Comparison of ENCODE assay signal across 1 cellular context in the genomic region with DNA sequence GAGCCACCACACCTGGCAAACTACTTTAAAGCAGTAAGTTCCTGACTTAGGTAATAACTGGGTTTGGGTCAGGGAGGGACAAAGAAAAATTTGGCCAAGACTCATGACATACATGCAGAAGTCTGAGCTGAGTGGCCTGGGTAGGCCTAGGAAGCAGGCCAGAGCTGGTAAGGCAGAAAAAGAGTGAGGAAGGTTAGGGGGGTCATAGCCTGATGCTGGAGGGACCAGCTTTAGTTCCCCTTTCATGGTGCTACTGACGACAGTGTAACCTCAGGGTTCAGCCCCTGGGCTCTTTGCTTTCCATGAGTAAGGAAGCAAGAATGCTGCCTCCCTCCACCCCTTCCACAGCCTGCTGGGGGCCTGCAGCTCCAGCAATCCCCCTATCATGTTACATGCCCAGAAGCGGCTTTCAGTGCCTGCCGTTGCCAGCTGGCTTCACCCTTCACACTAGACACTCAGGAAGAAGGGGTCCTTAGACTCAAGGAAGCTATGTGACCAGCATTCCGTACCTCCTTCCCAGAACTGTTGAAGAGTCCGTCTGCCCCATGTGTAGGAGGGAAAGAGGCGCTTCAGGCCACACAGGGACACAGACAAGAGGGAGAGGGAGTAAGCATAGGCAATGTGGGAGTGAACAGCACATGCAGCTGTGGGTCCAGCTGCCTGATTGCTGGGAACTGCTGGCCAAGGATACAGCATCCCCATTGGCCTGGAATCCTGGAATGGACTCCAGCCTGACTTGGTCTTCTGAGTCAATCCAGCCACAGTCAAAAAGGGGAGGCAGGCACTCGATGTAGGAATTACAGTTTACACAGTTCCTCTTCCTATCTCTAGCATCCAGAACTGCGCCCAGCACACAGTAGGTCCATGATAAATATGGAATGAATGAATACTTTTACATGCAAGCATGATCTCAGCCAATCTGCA.
TF ChIP-seq lines count a peak whose summit lies in the region.

No MANE protein-coding gene starts in this region.

TF ChIP-seq in A549, 52 proteins besides CTCF, POLR2A, EP300 and RAD21 (continued from another document):
- TF ChIP-seq TP53 (CRISPR knock-in tag; IDR thresholded peaks at IDR 0.05) (0 out of 2 replicates have a peak, but pooled peaks have one; percentile 33), PHF8 (IDR thresholded peaks at IDR 0.05; ENCODE audit: borderline replicate concordance, low read depth) (no peak), CBX2 (IDR thresholded peaks at IDR 0.05; ENCODE audit: borderline replicate concordance, low read depth) (no peak), RARB (CRISPR knock-in tag; IDR thresholded peaks at IDR 0.05) (no peak), MAFK (IDR thresholded peaks at IDR 0.05; ENCODE audit: partially characterized antibody) (peak; percentile 9), HEYL (CRISPR knock-in tag; IDR thresholded peaks at IDR 0.05) (no peak), JUN (IDR thresholded peaks at IDR 0.05) (peak; percentile 85 to 91; a peak in 4 of 5 replicates), ZSCAN20 (CRISPR knock-in tag; IDR thresholded peaks at IDR 0.05) (no peak), FOXS1 (CRISPR knock-in tag; IDR thresholded peaks at IDR 0.05) (no peak; the same call in 1 of the 2 replicates), NFE2L2 (conservative IDR thresholded peaks at IDR 0.05; ENCODE audit: low read length) (no peak), NPAS2 (CRISPR knock-in tag; IDR thresholded peaks at IDR 0.05; ENCODE audit: borderline replicate concordance) (no peak), TFCP2L1 (CRISPR knock-in tag; IDR thresholded peaks at IDR 0.05) (0 out of 2 replicates have a peak, but pooled peaks have one; percentile 32), ZFP36 (IDR thresholded peaks at IDR 0.05; ENCODE audit: borderline replicate concordance, partially characterized antibody) (peak; percentile 1), HOXB5 (CRISPR knock-in tag; IDR thresholded peaks at IDR 0.05) (peak; percentile 27; the same call in 1 of the 2 replicates), GATA3 (IDR thresholded peaks at IDR 0.05; ENCODE audit: borderline replicate concordance) (peak; percentile 89), HOXB13 (CRISPR knock-in tag; IDR thresholded peaks at IDR 0.05; ENCODE audit: low read depth) (peak; percentile 52; the same call in 1 of the 2 replicates), KDM1A (IDR thresholded peaks at IDR 0.05; ENCODE audit: low read depth) (no peak), RCOR1 (IDR thresholded peaks at IDR 0.05; ENCODE audit: low read depth, low read length) (no peak), EHF (CRISPR knock-in tag; IDR thresholded peaks at IDR 0.05) (no peak), RNF2 (IDR thresholded peaks at IDR 0.05; ENCODE audit: borderline replicate concordance, low read depth) (no peak), ZC3H11A (IDR thresholded peaks at IDR 0.05) (no peak), ESRRA (IDR thresholded peaks at IDR 0.05; ENCODE audit: borderline replicate concordance, low read length) (0 out of 2 replicates have a peak, but pooled peaks have one; percentile 9), RFX5 (IDR thresholded peaks at IDR 0.05) (no peak), FOSB (CRISPR knock-in tag; IDR thresholded peaks at IDR 0.05) (0 out of 2 replicates have a peak, but pooled peaks have one; percentile 64), BHLHE40 (IDR thresholded peaks at IDR 0.05; ENCODE audit: low read depth, low read length) (no peak), CEBPB (IDR thresholded peaks at IDR 0.05) (peak in 1 of 2 experiments; percentile 61; a peak in 1 of 4 replicates), CBX8 (IDR thresholded peaks at IDR 0.05) (no peak), SREBF2 (IDR thresholded peaks at IDR 0.05) (no peak), POLR2AphosphoS2 (conservative IDR thresholded peaks at IDR 0.05; ENCODE audit: low read length) (no peak)
- TF ChIP-seq, protein P1, sequence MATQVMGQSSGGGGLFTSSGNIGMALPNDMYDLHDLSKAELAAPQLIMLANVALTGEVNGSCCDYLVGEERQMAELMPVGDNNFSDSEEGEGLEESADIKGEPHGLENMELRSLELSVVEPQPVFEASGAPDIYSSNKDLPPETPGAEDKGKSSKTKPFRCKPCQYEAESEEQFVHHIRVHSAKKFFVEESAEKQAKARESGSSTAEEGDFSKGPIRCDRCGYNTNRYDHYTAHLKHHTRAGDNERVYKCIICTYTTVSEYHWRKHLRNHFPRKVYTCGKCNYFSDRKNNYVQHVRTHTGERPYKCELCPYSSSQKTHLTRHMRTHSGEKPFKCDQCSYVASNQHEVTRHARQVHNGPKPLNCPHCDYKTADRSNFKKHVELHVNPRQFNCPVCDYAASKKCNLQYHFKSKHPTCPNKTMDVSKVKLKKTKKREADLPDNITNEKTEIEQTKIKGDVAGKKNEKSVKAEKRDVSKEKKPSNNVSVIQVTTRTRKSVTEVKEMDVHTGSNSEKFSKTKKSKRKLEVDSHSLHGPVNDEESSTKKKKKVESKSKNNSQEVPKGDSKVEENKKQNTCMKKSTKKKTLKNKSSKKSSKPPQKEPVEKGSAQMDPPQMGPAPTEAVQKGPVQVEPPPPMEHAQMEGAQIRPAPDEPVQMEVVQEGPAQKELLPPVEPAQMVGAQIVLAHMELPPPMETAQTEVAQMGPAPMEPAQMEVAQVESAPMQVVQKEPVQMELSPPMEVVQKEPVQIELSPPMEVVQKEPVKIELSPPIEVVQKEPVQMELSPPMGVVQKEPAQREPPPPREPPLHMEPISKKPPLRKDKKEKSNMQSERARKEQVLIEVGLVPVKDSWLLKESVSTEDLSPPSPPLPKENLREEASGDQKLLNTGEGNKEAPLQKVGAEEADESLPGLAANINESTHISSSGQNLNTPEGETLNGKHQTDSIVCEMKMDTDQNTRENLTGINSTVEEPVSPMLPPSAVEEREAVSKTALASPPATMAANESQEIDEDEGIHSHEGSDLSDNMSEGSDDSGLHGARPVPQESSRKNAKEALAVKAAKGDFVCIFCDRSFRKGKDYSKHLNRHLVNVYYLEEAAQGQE (IDR thresholded peaks at IDR 0.05) = no peak
- TF ChIP-seq, protein P2, sequence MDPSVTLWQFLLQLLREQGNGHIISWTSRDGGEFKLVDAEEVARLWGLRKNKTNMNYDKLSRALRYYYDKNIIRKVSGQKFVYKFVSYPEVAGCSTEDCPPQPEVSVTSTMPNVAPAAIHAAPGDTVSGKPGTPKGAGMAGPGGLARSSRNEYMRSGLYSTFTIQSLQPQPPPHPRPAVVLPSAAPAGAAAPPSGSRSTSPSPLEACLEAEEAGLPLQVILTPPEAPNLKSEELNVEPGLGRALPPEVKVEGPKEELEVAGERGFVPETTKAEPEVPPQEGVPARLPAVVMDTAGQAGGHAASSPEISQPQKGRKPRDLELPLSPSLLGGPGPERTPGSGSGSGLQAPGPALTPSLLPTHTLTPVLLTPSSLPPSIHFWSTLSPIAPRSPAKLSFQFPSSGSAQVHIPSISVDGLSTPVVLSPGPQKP (IDR thresholded peaks at IDR 0.05; ENCODE audit: low read depth, low read length) = no peak
- TF ChIP-seq, protein P3, sequence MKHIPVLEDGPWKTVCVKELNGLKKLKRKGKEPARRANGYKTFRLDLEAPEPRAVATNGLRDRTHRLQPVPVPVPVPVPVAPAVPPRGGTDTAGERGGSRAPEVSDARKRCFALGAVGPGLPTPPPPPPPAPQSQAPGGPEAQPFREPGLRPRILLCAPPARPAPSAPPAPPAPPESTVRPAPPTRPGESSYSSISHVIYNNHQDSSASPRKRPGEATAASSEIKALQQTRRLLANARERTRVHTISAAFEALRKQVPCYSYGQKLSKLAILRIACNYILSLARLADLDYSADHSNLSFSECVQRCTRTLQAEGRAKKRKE (CRISPR knock-in tag; IDR thresholded peaks at IDR 0.05; ENCODE audit: low read depth) = peak; percentile 41; the same call in 1 of the 2 replicates
- TF ChIP-seq, protein P4, sequence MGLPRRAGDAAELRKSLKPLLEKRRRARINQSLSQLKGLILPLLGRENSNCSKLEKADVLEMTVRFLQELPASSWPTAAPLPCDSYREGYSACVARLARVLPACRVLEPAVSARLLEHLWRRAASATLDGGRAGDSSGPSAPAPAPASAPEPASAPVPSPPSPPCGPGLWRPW (IDR thresholded peaks at IDR 0.05) = no peak
- TF ChIP-seq, protein P5, sequence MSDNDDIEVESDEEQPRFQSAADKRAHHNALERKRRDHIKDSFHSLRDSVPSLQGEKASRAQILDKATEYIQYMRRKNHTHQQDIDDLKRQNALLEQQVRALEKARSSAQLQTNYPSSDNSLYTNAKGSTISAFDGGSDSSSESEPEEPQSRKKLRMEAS (IDR thresholded peaks at IDR 0.05) = peak; percentile 89
- TF ChIP-seq, protein P6, sequence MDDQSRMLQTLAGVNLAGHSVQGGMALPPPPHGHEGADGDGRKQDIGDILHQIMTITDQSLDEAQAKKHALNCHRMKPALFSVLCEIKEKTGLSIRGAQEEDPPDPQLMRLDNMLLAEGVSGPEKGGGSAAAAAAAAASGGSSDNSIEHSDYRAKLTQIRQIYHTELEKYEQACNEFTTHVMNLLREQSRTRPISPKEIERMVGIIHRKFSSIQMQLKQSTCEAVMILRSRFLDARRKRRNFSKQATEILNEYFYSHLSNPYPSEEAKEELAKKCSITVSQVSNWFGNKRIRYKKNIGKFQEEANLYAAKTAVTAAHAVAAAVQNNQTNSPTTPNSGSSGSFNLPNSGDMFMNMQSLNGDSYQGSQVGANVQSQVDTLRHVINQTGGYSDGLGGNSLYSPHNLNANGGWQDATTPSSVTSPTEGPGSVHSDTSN (IDR thresholded peaks at IDR 0.05) = peak; percentile 74; the same call in 1 of the 2 replicates
- TF ChIP-seq, protein P7, sequence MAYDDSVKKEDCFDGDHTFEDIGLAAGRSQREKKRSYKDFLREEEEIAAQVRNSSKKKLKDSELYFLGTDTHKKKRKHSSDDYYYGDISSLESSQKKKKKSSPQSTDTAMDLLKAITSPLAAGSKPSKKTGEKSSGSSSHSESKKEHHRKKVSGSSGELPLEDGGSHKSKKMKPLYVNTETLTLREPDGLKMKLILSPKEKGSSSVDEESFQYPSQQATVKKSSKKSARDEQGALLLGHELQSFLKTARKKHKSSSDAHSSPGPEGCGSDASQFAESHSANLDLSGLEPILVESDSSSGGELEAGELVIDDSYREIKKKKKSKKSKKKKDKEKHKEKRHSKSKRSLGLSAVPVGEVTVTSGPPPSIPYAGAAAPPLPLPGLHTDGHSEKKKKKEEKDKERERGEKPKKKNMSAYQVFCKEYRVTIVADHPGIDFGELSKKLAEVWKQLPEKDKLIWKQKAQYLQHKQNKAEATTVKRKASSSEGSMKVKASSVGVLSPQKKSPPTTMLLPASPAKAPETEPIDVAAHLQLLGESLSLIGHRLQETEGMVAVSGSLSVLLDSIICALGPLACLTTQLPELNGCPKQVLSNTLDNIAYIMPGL (CRISPR knock-in tag; IDR thresholded peaks at IDR 0.05; ENCODE audit: borderline replicate concordance) = no peak
- TF ChIP-seq, protein P8, sequence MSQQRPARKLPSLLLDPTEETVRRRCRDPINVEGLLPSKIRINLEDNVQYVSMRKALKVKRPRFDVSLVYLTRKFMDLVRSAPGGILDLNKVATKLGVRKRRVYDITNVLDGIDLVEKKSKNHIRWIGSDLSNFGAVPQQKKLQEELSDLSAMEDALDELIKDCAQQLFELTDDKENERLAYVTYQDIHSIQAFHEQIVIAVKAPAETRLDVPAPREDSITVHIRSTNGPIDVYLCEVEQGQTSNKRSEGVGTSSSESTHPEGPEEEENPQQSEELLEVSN (IDR thresholded peaks at IDR 0.05; ENCODE audit: borderline replicate concordance, low read depth) = peak; percentile 34; the same call in 1 of the 2 replicates
- TF ChIP-seq, protein P9, sequence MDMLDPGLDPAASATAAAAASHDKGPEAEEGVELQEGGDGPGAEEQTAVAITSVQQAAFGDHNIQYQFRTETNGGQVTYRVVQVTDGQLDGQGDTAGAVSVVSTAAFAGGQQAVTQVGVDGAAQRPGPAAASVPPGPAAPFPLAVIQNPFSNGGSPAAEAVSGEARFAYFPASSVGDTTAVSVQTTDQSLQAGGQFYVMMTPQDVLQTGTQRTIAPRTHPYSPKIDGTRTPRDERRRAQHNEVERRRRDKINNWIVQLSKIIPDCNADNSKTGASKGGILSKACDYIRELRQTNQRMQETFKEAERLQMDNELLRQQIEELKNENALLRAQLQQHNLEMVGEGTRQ (IDR thresholded peaks at IDR 0.05) = no peak
